Comparison of ENCODE assay signal across 19 cellular contexts in genomic region chr5:141389153-141390042, GRCh38. TPM values are rescaled to one million over a fixed set of nuclear protein-coding genes. Genes with fewer than 3 reads are reported as not detected.
DNase-seq lines count a peak whose midpoint lies in the region; ATAC-seq, FAIRE-seq and TF ChIP-seq lines count a peak whose summit lies in the region.
"Had no signal": no experiment of that assay in that cellular context is flagged by ENCODE, and none has a peak within 500 bp of the region (broad histone marks: within the 10 kb centered on the region; RNA-seq: fewer than 3 reads in every experiment).

No MANE protein-coding gene starts in this region.

- DNase-seq in HepG2 (ENCODE audit: low spot score) = no peak
- DNase-seq in OCI-M2 (lab: John Stamatoyannopoulos, UW; ENCODE audit: unreplicated experiment) = no peak
- no peak for DNase-seq in stomach
- no peak for DNase-seq in GM03348 (ENCODE audit: low spot score)
- DNase-seq: DMS79 treated with DMSO at 0.1 percent for 48 hours, HCEC 1CT, KBM-7, MV-4-11, NCI-H1417 treated with DMSO at 0.1 percent for 48 hours, NCI-H1930, NCI-H774 had no signal

- 36% methylated on average over 77 of the region's 77 CpGs for WGBS in liver
- WGBS in HepG2 (ENCODE audit: low lambda C conversion rate) = 92% methylated on average over 53 of the region's 77 CpGs
- WGBS in stomach, 5 donors = 35 to 46% (median 39%) methylated on average over 52 to 77 of the region's 77 CpGs

- no peak overlapping the region for H3K9ac ChIP-seq in liver (ENCODE audit: low read depth in 1 of 2, low read length in 2 of 2)
- H3K9ac ChIP-seq in HepG2 (ENCODE audit: insufficient read depth, low read depth, low read length) = no peak overlapping the region
- no peak overlapping the region for H3K9ac ChIP-seq in skeletal muscle tissue (ENCODE audit: low read depth in 1 of 3, low read length in 3 of 3)
- H3K9ac ChIP-seq: BLaER1 treated with 17β-estradiol and CSF1 and Interleukin-3, amounts not matched to agents 10 nM and 100 nM had no signal

- no TSS peak for BruUV-seq in HepG2 (replicated peaks; lab: Mats Ljungman, UMichigan)

- TF ChIP-seq CTCF in liver (IDR thresholded peaks at IDR 0.05; ENCODE audit: low read depth, low read length, missing input control) (no peak), HepG2 (CRISPR knock-in tag; IDR thresholded peaks at IDR 0.05) (no peak), stomach (IDR thresholded peaks at IDR 0.05) (no peak)

- no peak overlapping the region for H2AFZ ChIP-seq in HepG2 (ENCODE audit: low read length)

- no peak for TF ChIP-seq POLR2A in HepG2 (IDR thresholded peaks at IDR 0.05; ENCODE audit: insufficient read depth in 1 of 2, low read depth in 2 of 2, low read length in 2 of 2)
- TF ChIP-seq POLR2A in stomach (IDR thresholded peaks at IDR 0.05) = no peak

- TF ChIP-seq EP300 in HepG2 (IDR thresholded peaks at IDR 0.05; ENCODE audit: low read depth in 2 of 2, low read length in 2 of 2) (no peak), HepG2 (CRISPR knock-in tag; IDR thresholded peaks at IDR 0.05; ENCODE audit: borderline replicate concordance) (no peak), stomach (IDR thresholded peaks at IDR 0.05) (no peak)

- H3K79me2 ChIP-seq in HepG2 (ENCODE audit: insufficient read depth, low read length) = no peaks in the 10 kb centered on the region

- POLR2A ChIA-PET in HepG2 (lab: Yijun Ruan, JAX) = no interaction called here

- FAIRE-seq in HepG2 (lab: Jason Lieb, UNC) = no peak
- FAIRE-seq: A204.1, HTR-8/SVneo had no signal

- H3K27ac ChIP-seq in liver (ENCODE audit: low read depth in 1 of 2, low read length in 2 of 2) (no peak overlapping the region), HepG2 (ENCODE audit: extremely low read length, insufficient read depth, low read length) (no peak overlapping the region), skeletal muscle tissue (ENCODE audit: low read depth, low read length) (no peak overlapping the region), stomach (no peak overlapping the region)
- H3K27ac ChIP-seq: HL-60 had no signal

- peak overlapping the region in 2 of 3 donors; percentile 42 to 44 for H3K4me3 ChIP-seq in liver (ENCODE audit: low read depth in 1 of 3, low read length in 3 of 3)
- no peak overlapping the region for H3K4me3 ChIP-seq in HepG2 (replicated peaks in 1 of 3; ENCODE audit: insufficient read depth in 1 of 3, low read depth in 2 of 3, low read length in 3 of 3)
- H3K4me3 ChIP-seq in iPS-18c (ENCODE audit: insufficient read depth, low read depth, low read length) = peak overlapping the region; percentile 20; the same call in 1 of the 2 replicates
- peak overlapping the region; percentile 17 to 59 (median 41) for H3K4me3 ChIP-seq in skeletal muscle tissue (ENCODE audit: low read length in 3 of 3)
- no peak overlapping the region for H3K4me3 ChIP-seq in stomach
- H3K4me3 ChIP-seq: BLaER1 treated with 17β-estradiol and CSF1 and Interleukin-3, amounts not matched to agents 10 nM and 100 nM had no signal

- peaks cover 0 to 4% (median 0%) of the 10 kb centered on the region in 4 donors for H3K4me1 ChIP-seq in liver (ENCODE audit: control insufficient read depth in 4 of 4, insufficient read depth in 4 of 4, low read length in 3 of 4)
- peaks cover 5% of the 10 kb centered on the region; the same call in 1 of the 2 replicates for H3K4me1 ChIP-seq in HepG2 (ENCODE audit: insufficient read depth, low read length)
- H3K4me1 ChIP-seq in skeletal muscle tissue (ENCODE audit: control insufficient read depth in 3 of 3, insufficient read depth in 3 of 3, low read length in 3 of 3) = peaks cover 0 to 12% (median 0%) of the 10 kb centered on the region in 3 donors
- H3K4me1 ChIP-seq in stomach = no peaks in the 10 kb centered on the region

- H4K20me1 ChIP-seq in HepG2 (ENCODE audit: insufficient read depth, low read length) = no peaks in the 10 kb centered on the region
- H4K20me1 ChIP-seq: BLaER1 treated with 17β-estradiol and CSF1 and Interleukin-3, amounts not matched to agents 10 nM and 100 nM had no signal

- peaks cover 0 to 6% (median 0%) of the 10 kb centered on the region in 4 donors for H3K36me3 ChIP-seq in liver (ENCODE audit: control insufficient read depth in 4 of 4, insufficient read depth in 3 of 4, low read depth in 1 of 4, low read length in 3 of 4)
- no peaks in the 10 kb centered on the region for H3K36me3 ChIP-seq in HepG2 (replicated peaks in 1 of 2; ENCODE audit: control insufficient read depth in 1 of 2, insufficient read depth in 2 of 2, low read length in 2 of 2)
- H3K36me3 ChIP-seq in skeletal muscle tissue (ENCODE audit: control insufficient read depth in 3 of 3, insufficient read depth in 3 of 3, low read length in 3 of 3) = peaks cover 0 to 6% (median 0%) of the 10 kb centered on the region in 3 donors
- H3K36me3 ChIP-seq in stomach = peaks cover 0 to 16% (median 0%) of the 10 kb centered on the region in 4 donors

- H3K9me3 ChIP-seq in liver (ENCODE audit: control insufficient read depth in 4 of 4, low read length in 3 of 4) (peaks cover 40 to 85% (median 41%) of the 10 kb centered on the region in 4 donors), HepG2 (ENCODE audit: low read length) (peaks cover 33% of the 10 kb centered on the region), iPS-18c (ENCODE audit: control insufficient read depth, insufficient read depth, low read length) (peaks cover 22% of the 10 kb centered on the region), skeletal muscle tissue (ENCODE audit: control insufficient read depth in 3 of 3, low read length in 3 of 3) (peaks cover 12 to 34% (median 30%) of the 10 kb centered on the region in 3 donors), stomach (peaks cover 62 to 98% (median 92%) of the 10 kb centered on the region in 4 donors)

- CTCF ChIA-PET in HepG2 (lab: Yijun Ruan, JAX; ENCODE audit: low intra/inter-chr PET ratio, low total read pairs) = no interaction called here

- intact Hi-C loops in HepG2 (cut with micrococcal nuclease; ENCODE audit: unreplicated experiment) (no loop called here), stomach (cut with DNase I; ENCODE audit: low total_unique reads) (no loop called here)

- no peak for ATAC-seq in HepG2

- no peak overlapping the region for H3K4me2 ChIP-seq in HepG2 (ENCODE audit: low read depth, low read length)

- TF ChIP-seq RAD21 in liver (IDR thresholded peaks at IDR 0.05) (no peak), HepG2 (CRISPR knock-in tag; IDR thresholded peaks at IDR 0.05) (no peak)

- in situ Hi-C loops in HepG2 (cut with HindIII; ENCODE audit: extremely low pct_ligation_motif_present, low pct_unique_long_range_greater_than_20kb) = no loop called here

- H3K27me3 ChIP-seq in liver (ENCODE audit: control insufficient read depth in 4 of 4, insufficient read depth in 4 of 4, low read length in 3 of 4) (peaks cover 0 to 4% (median 0%) of the 10 kb centered on the region in 4 donors), HepG2 (ENCODE audit: control insufficient read depth in 1 of 2, insufficient read depth in 2 of 2, low read length in 2 of 2) (no peaks in the 10 kb centered on the region), skeletal muscle tissue (ENCODE audit: control insufficient read depth in 3 of 3, insufficient read depth in 3 of 3, low read length in 3 of 3) (peaks cover 0 to 14% (median 6%) of the 10 kb centered on the region in 3 donors), stomach (peaks cover 0 to 78% (median 7%) of the 10 kb centered on the region in 3 donors)
- H3K27me3 ChIP-seq: BLaER1 treated with 17β-estradiol and CSF1 and Interleukin-3, amounts not matched to agents 10 nM and 100 nM had no signal

RNA-seq across cellular contexts. Expression of gene PCDHGB4, which starts 1.9 kb away (rescaled TPM):
- 1 to 10 TPM; 1.7 to 2.8 TPM for total RNA-seq in liver
- polyA plus RNA-seq in liver = 1 to 10 TPM in 1 of 2 donors, under 1 TPM in 1; 0.76 to 1.4 TPM
- 1.7 and 3.3 TPM in 2 replicates for total RNA-seq in HepG2 (2016; rRNA removed; fragmentation: Illumina TruSeq; extraction: Trizol)
- 0.09 and 0.10 TPM in 2 replicates for total RNA-seq in HepG2 (2016; cell fraction: cytosol; rRNA removed; fragmentation: Illumina TruSeq; extraction: Trizol; ENCODE audit: low read depth)
- 1.4 and 3.4 TPM in 2 replicates for total RNA-seq in HepG2 (2016; cell fraction: insoluble cytoplasmic fraction; rRNA removed; fragmentation: Illumina TruSeq; extraction: Trizol)
- 0.24 and 0.43 TPM in 2 replicates for total RNA-seq in HepG2 (2016; cell fraction: membrane; rRNA removed; fragmentation: Illumina TruSeq; extraction: Trizol)
- 4.9 and 5.3 TPM in 2 replicates for total RNA-seq in HepG2 (2016; cell fraction: nucleus; rRNA removed; fragmentation: Illumina TruSeq; extraction: Trizol)
- 1.7 and 2.1 TPM in 2 replicates for polyA plus RNA-seq in HepG2 (2011; rRNA removed)
- polyA plus RNA-seq in HepG2 (2011; cell fraction: cytosol; rRNA removed) = 1.5 and 1.7 TPM in 2 replicates
- polyA plus RNA-seq in HepG2 (2011; cell fraction: nucleus; rRNA removed) = 2.5 and 2.6 TPM in 2 replicates
- 1.4 and 1.6 TPM in 2 replicates for polyA plus RNA-seq in HepG2 (2012)
- 0.02 and 0.07 TPM in 2 replicates for polyA plus RNA-seq in HepG2 (2016; cell fraction: cytosol; fragmentation: Illumina TruSeq; extraction: Trizol; ENCODE audit: low read depth)
- 0.84 and 1.1 TPM in 2 replicates for polyA plus RNA-seq in HepG2 (2016; cell fraction: insoluble cytoplasmic fraction; fragmentation: Illumina TruSeq; extraction: Trizol; ENCODE audit: low read depth)
- 0.15 and 0.19 TPM in 2 replicates for polyA plus RNA-seq in HepG2 (2016; cell fraction: membrane; fragmentation: Illumina TruSeq; extraction: Trizol; ENCODE audit: low read depth)
- 2.9 and 3.8 TPM in 2 replicates for polyA plus RNA-seq in HepG2 (2016; cell fraction: nucleus; fragmentation: Illumina TruSeq; extraction: Trizol; ENCODE audit: insufficient read depth, low read depth)
- 7.9 TPM in 1 of 2 replicates, not detected in the other for polyA minus RNA-seq in HepG2 (2011; rRNA and poly(A)+ RNA removed; ENCODE audit: low replicate concordance)
- polyA minus RNA-seq in HepG2 (2011; cell fraction: cytosol; rRNA and poly(A)+ RNA removed) = 2.3 and 4.1 TPM in 2 replicates
- 6.3 and 7.1 TPM in 2 replicates for polyA minus RNA-seq in HepG2 (2011; cell fraction: nucleus; rRNA and poly(A)+ RNA removed)
- total RNA-seq in skeletal muscle tissue = 4.7 TPM
- total RNA-seq in stomach = 10 to 100 TPM in 1 of 5 donors, 1 to 10 TPM in 2, under 1 TPM in 2; 0.29 to 12.1 (median 1.2) TPM
- polyA plus RNA-seq in stomach = under 1 TPM in 2 of 3 donors, not detected in 1; 0.12 to 0.45 TPM
- total RNA-seq: G401 had no signal

RNA-seq across cellular contexts. Expression of gene PCDHGA8, which starts 3.0 kb away (rescaled TPM):
- total RNA-seq in liver (under 1 TPM; 0.14 to 0.75 TPM), HepG2 (2016; rRNA removed; fragmentation: Illumina TruSeq; extraction: Trizol) (0.08 and 0.29 TPM in 2 replicates), skeletal muscle tissue (3.7 TPM), stomach (10 to 100 TPM in 1 of 5 donors, 1 to 10 TPM in 2, under 1 TPM in 2; under 0.01 to 12.5 (median 1.2) TPM)
- polyA plus RNA-seq in liver (under 1 TPM; 0.02 to 0.13 TPM), HepG2 (2011; rRNA removed) (0.04 and 0.05 TPM in 2 replicates), stomach (under 1 TPM in 2 of 3 donors, not detected in 1; 0.06 to 0.08 TPM)
- total RNA-seq in HepG2 (2016; cell fraction: cytosol; rRNA removed; fragmentation: Illumina TruSeq; extraction: Trizol; ENCODE audit: low read depth) = not detected in 2 replicates
- 0.26 TPM in 1 of 2 replicates, not detected in the other for total RNA-seq in HepG2 (2016; cell fraction: insoluble cytoplasmic fraction; rRNA removed; fragmentation: Illumina TruSeq; extraction: Trizol)
- total RNA-seq in HepG2 (2016; cell fraction: membrane; rRNA removed; fragmentation: Illumina TruSeq; extraction: Trizol) = 0.06 and 0.07 TPM in 2 replicates
- total RNA-seq in HepG2 (2016; cell fraction: nucleus; rRNA removed; fragmentation: Illumina TruSeq; extraction: Trizol) = 1.1 and 1.4 TPM in 2 replicates
- polyA plus RNA-seq in HepG2 (2011; cell fraction: cytosol; rRNA removed) = 0.04 TPM in 2 replicates
- 0.45 and 0.85 TPM in 2 replicates for polyA plus RNA-seq in HepG2 (2011; cell fraction: nucleus; rRNA removed)
- 0.03 and 0.07 TPM in 2 replicates for polyA plus RNA-seq in HepG2 (2012)
- polyA plus RNA-seq in HepG2 (2016; cell fraction: cytosol; fragmentation: Illumina TruSeq; extraction: Trizol; ENCODE audit: low read depth) = 0.02 TPM in 1 of 2 replicates, not detected in the other
- 0.05 TPM in 1 of 2 replicates, not detected in the other for polyA plus RNA-seq in HepG2 (2016; cell fraction: insoluble cytoplasmic fraction; fragmentation: Illumina TruSeq; extraction: Trizol; ENCODE audit: low read depth)
- polyA plus RNA-seq in HepG2 (2016; cell fraction: membrane; fragmentation: Illumina TruSeq; extraction: Trizol; ENCODE audit: low read depth) = not detected in 2 replicates
- 0.16 and 0.43 TPM in 2 replicates for polyA plus RNA-seq in HepG2 (2016; cell fraction: nucleus; fragmentation: Illumina TruSeq; extraction: Trizol; ENCODE audit: insufficient read depth, low read depth)
- polyA minus RNA-seq in HepG2 (2011; rRNA and poly(A)+ RNA removed; ENCODE audit: low replicate concordance) = 1.0 TPM in 1 of 2 replicates, not detected in the other
- 0.18 TPM in 1 of 2 replicates, not detected in the other for polyA minus RNA-seq in HepG2 (2011; cell fraction: cytosol; rRNA and poly(A)+ RNA removed)
- 3.3 and 4.0 TPM in 2 replicates for polyA minus RNA-seq in HepG2 (2011; cell fraction: nucleus; rRNA and poly(A)+ RNA removed)
- total RNA-seq: G401 had no signal

RNA-seq across cellular contexts. Expression of gene PCDHGA7, which starts 6.9 kb away (rescaled TPM):
- total RNA-seq in liver = under 1 TPM; 0.19 to 0.67 TPM
- under 1 TPM; 0.21 TPM for polyA plus RNA-seq in liver
- total RNA-seq in HepG2 (2016; rRNA removed; fragmentation: Illumina TruSeq; extraction: Trizol) = 0.17 and 0.31 TPM in 2 replicates
- total RNA-seq in HepG2 (2016; cell fraction: cytosol; rRNA removed; fragmentation: Illumina TruSeq; extraction: Trizol; ENCODE audit: low read depth) = 0.10 TPM in 1 of 2 replicates, not detected in the other
- total RNA-seq in HepG2 (2016; cell fraction: insoluble cytoplasmic fraction; rRNA removed; fragmentation: Illumina TruSeq; extraction: Trizol) = 0.07 and 0.17 TPM in 2 replicates
- total RNA-seq in HepG2 (2016; cell fraction: membrane; rRNA removed; fragmentation: Illumina TruSeq; extraction: Trizol) = 0.06 and 0.07 TPM in 2 replicates
- 1.1 and 1.3 TPM in 2 replicates for total RNA-seq in HepG2 (2016; cell fraction: nucleus; rRNA removed; fragmentation: Illumina TruSeq; extraction: Trizol)
- 0.11 and 0.13 TPM in 2 replicates for polyA plus RNA-seq in HepG2 (2011; rRNA removed)
- polyA plus RNA-seq in HepG2 (2011; cell fraction: cytosol; rRNA removed) = 0.03 and 0.05 TPM in 2 replicates
- polyA plus RNA-seq in HepG2 (2011; cell fraction: nucleus; rRNA removed) = 1.1 and 1.3 TPM in 2 replicates
- polyA plus RNA-seq in HepG2 (2012) = 0.09 and 0.13 TPM in 2 replicates
- polyA plus RNA-seq in HepG2 (2016; cell fraction: cytosol; fragmentation: Illumina TruSeq; extraction: Trizol; ENCODE audit: low read depth) = not detected in 2 replicates
- polyA plus RNA-seq in HepG2 (2016; cell fraction: insoluble cytoplasmic fraction; fragmentation: Illumina TruSeq; extraction: Trizol; ENCODE audit: low read depth) = 0.07 TPM in 1 of 2 replicates, not detected in the other
- not detected in 2 replicates for polyA plus RNA-seq in HepG2 (2016; cell fraction: membrane; fragmentation: Illumina TruSeq; extraction: Trizol; ENCODE audit: low read depth)
- polyA plus RNA-seq in HepG2 (2016; cell fraction: nucleus; fragmentation: Illumina TruSeq; extraction: Trizol; ENCODE audit: insufficient read depth, low read depth) = 0.36 and 0.53 TPM in 2 replicates
- 0.78 TPM in 1 of 2 replicates, not detected in the other for polyA minus RNA-seq in HepG2 (2011; rRNA and poly(A)+ RNA removed; ENCODE audit: low replicate concordance)
- not detected in 2 replicates for polyA minus RNA-seq in HepG2 (2011; cell fraction: cytosol; rRNA and poly(A)+ RNA removed)
- 2.3 and 2.5 TPM in 2 replicates for polyA minus RNA-seq in HepG2 (2011; cell fraction: nucleus; rRNA and poly(A)+ RNA removed)
- total RNA-seq in skeletal muscle tissue = 3.7 TPM
- total RNA-seq in stomach = 10 to 100 TPM in 1 of 5 donors, 1 to 10 TPM in 2, under 1 TPM in 1, not detected in 1; 0.87 to 29.0 (median 2.7) TPM
- under 1 TPM in 2 of 3 donors, not detected in 1; 0.06 to 0.30 TPM for polyA plus RNA-seq in stomach
- total RNA-seq: G401 had no signal

RNA-seq across cellular contexts. Expression of gene PCDHGB5, which starts 8.3 kb away (rescaled TPM):
- total RNA-seq in liver (1 to 10 TPM; 2.5 to 3.8 TPM), HepG2 (2016; rRNA removed; fragmentation: Illumina TruSeq; extraction: Trizol) (0.44 TPM in 1 of 2 replicates, not detected in the other), skeletal muscle tissue (3.7 TPM), stomach (10 to 100 TPM in 2 of 5 donors, 1 to 10 TPM in 3; 1.8 to 16.8 (median 4.2) TPM)
- polyA plus RNA-seq in liver (1 to 10 TPM in 1 of 2 donors, under 1 TPM in 1; 0.76 to 2.0 TPM), HepG2 (2011; rRNA removed) (0.08 and 0.13 TPM in 2 replicates), stomach (under 1 TPM in 2 of 3 donors, not detected in 1; 0.35 to 0.75 TPM)
- total RNA-seq in HepG2 (2016; cell fraction: cytosol; rRNA removed; fragmentation: Illumina TruSeq; extraction: Trizol; ENCODE audit: low read depth) = not detected in 2 replicates
- total RNA-seq in HepG2 (2016; cell fraction: insoluble cytoplasmic fraction; rRNA removed; fragmentation: Illumina TruSeq; extraction: Trizol) = 0.35 TPM in 1 of 2 replicates, not detected in the other
- total RNA-seq in HepG2 (2016; cell fraction: membrane; rRNA removed; fragmentation: Illumina TruSeq; extraction: Trizol) = not detected in 2 replicates
- total RNA-seq in HepG2 (2016; cell fraction: nucleus; rRNA removed; fragmentation: Illumina TruSeq; extraction: Trizol) = 1.3 and 1.6 TPM in 2 replicates
- 0.03 and 0.04 TPM in 2 replicates for polyA plus RNA-seq in HepG2 (2011; cell fraction: cytosol; rRNA removed)
- 0.64 and 0.80 TPM in 2 replicates for polyA plus RNA-seq in HepG2 (2011; cell fraction: nucleus; rRNA removed)
- polyA plus RNA-seq in HepG2 (2012) = not detected in 2 replicates
- not detected in 2 replicates for polyA plus RNA-seq in HepG2 (2016; cell fraction: cytosol; fragmentation: Illumina TruSeq; extraction: Trizol; ENCODE audit: low read depth)
- polyA plus RNA-seq in HepG2 (2016; cell fraction: insoluble cytoplasmic fraction; fragmentation: Illumina TruSeq; extraction: Trizol; ENCODE audit: low read depth) = not detected in 2 replicates
- not detected in 2 replicates for polyA plus RNA-seq in HepG2 (2016; cell fraction: membrane; fragmentation: Illumina TruSeq; extraction: Trizol; ENCODE audit: low read depth)
- polyA plus RNA-seq in HepG2 (2016; cell fraction: nucleus; fragmentation: Illumina TruSeq; extraction: Trizol; ENCODE audit: insufficient read depth, low read depth) = 0.19 and 0.36 TPM in 2 replicates
- 1.7 TPM in 1 of 2 replicates, not detected in the other for polyA minus RNA-seq in HepG2 (2011; rRNA and poly(A)+ RNA removed; ENCODE audit: low replicate concordance)
- 0.20 TPM in 1 of 2 replicates, not detected in the other for polyA minus RNA-seq in HepG2 (2011; cell fraction: cytosol; rRNA and poly(A)+ RNA removed)
- 3.7 and 4.5 TPM in 2 replicates for polyA minus RNA-seq in HepG2 (2011; cell fraction: nucleus; rRNA and poly(A)+ RNA removed)
- total RNA-seq: G401 had no signal

RNA-seq across cellular contexts. Expression of gene PCDHGA9, which starts 13.2 kb away (rescaled TPM):
- total RNA-seq in liver (1 to 10 TPM in 1 of 2 donors, under 1 TPM in 1; 0.51 to 2.8 TPM), HepG2 (2016; rRNA removed; fragmentation: Illumina TruSeq; extraction: Trizol) (0.38 TPM in 1 of 2 replicates, not detected in the other), skeletal muscle tissue (4.7 TPM), stomach (10 to 100 TPM in 1 of 5 donors, 1 to 10 TPM in 3, not detected in 1; 1.6 to 10.1 (median 3.2) TPM)
- polyA plus RNA-seq in liver (under 1 TPM; 0.11 to 0.63 TPM), HepG2 (2011; rRNA removed) (0.04 and 0.09 TPM in 2 replicates), stomach (under 1 TPM in 2 of 3 donors, not detected in 1; 0.13 to 0.25 TPM)
- total RNA-seq in HepG2 (2016; cell fraction: cytosol; rRNA removed; fragmentation: Illumina TruSeq; extraction: Trizol; ENCODE audit: low read depth) = not detected in 2 replicates
- 0.22 TPM in 1 of 2 replicates, not detected in the other for total RNA-seq in HepG2 (2016; cell fraction: insoluble cytoplasmic fraction; rRNA removed; fragmentation: Illumina TruSeq; extraction: Trizol)
- total RNA-seq in HepG2 (2016; cell fraction: membrane; rRNA removed; fragmentation: Illumina TruSeq; extraction: Trizol) = not detected in 2 replicates
- 1.1 and 1.8 TPM in 2 replicates for total RNA-seq in HepG2 (2016; cell fraction: nucleus; rRNA removed; fragmentation: Illumina TruSeq; extraction: Trizol)
- not detected in 2 replicates for polyA plus RNA-seq in HepG2 (2011; cell fraction: cytosol; rRNA removed)
- polyA plus RNA-seq in HepG2 (2011; cell fraction: nucleus; rRNA removed) = 0.59 and 0.68 TPM in 2 replicates
- not detected in 2 replicates for polyA plus RNA-seq in HepG2 (2012)
- polyA plus RNA-seq in HepG2 (2016; cell fraction: cytosol; fragmentation: Illumina TruSeq; extraction: Trizol; ENCODE audit: low read depth) = not detected in 2 replicates
- polyA plus RNA-seq in HepG2 (2016; cell fraction: insoluble cytoplasmic fraction; fragmentation: Illumina TruSeq; extraction: Trizol; ENCODE audit: low read depth) = not detected in 2 replicates
- not detected in 2 replicates for polyA plus RNA-seq in HepG2 (2016; cell fraction: membrane; fragmentation: Illumina TruSeq; extraction: Trizol; ENCODE audit: low read depth)
- polyA plus RNA-seq in HepG2 (2016; cell fraction: nucleus; fragmentation: Illumina TruSeq; extraction: Trizol; ENCODE audit: insufficient read depth, low read depth) = 0.17 and 0.18 TPM in 2 replicates
- polyA minus RNA-seq in HepG2 (2011; rRNA and poly(A)+ RNA removed; ENCODE audit: low replicate concordance) = 0.14 and 1.1 TPM in 2 replicates
- not detected in 2 replicates for polyA minus RNA-seq in HepG2 (2011; cell fraction: cytosol; rRNA and poly(A)+ RNA removed)
- 3.2 and 4.7 TPM in 2 replicates for polyA minus RNA-seq in HepG2 (2011; cell fraction: nucleus; rRNA and poly(A)+ RNA removed)
- total RNA-seq: G401 had no signal

Comparison
In these comparisons a context has a peak if more than half of its experiments do, and no peak if none do; other contexts are left out.
1. H3K4me3 ChIP-seq: peak in liver (2 of 3), iPS-18c (single experiment) and skeletal muscle tissue (3 of 3); none in HepG2 (0 of 3) and stomach (0 of 4).